2 cellular contexts compared by ENCODE assay signal in the genomic region with DNA sequence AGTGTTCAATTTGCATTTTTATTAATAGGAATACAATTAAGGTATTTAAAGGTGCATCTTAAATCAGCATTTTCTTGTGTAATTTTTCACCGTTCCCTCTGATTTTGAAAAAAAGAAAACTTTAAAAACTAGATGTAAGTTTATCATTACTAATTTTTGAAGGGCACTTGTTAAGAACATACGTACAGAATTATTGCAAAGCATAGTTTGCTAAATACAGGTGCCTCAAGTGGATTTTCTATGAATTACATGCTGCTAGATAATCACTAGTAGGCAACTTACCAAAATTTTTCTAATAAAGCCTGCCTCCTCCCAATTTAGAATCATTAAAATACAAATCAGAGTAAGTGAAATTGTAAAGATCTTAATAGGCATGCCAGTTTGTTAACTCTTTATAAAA.
TF ChIP-seq lines count a peak whose summit lies in the region.

No MANE protein-coding gene starts in this region.

TF ChIP-seq in liver, 16 proteins besides CTCF, POLR2A, EP300 and RAD21 (continued from another document):
- TF ChIP-seq, protein P1, sequence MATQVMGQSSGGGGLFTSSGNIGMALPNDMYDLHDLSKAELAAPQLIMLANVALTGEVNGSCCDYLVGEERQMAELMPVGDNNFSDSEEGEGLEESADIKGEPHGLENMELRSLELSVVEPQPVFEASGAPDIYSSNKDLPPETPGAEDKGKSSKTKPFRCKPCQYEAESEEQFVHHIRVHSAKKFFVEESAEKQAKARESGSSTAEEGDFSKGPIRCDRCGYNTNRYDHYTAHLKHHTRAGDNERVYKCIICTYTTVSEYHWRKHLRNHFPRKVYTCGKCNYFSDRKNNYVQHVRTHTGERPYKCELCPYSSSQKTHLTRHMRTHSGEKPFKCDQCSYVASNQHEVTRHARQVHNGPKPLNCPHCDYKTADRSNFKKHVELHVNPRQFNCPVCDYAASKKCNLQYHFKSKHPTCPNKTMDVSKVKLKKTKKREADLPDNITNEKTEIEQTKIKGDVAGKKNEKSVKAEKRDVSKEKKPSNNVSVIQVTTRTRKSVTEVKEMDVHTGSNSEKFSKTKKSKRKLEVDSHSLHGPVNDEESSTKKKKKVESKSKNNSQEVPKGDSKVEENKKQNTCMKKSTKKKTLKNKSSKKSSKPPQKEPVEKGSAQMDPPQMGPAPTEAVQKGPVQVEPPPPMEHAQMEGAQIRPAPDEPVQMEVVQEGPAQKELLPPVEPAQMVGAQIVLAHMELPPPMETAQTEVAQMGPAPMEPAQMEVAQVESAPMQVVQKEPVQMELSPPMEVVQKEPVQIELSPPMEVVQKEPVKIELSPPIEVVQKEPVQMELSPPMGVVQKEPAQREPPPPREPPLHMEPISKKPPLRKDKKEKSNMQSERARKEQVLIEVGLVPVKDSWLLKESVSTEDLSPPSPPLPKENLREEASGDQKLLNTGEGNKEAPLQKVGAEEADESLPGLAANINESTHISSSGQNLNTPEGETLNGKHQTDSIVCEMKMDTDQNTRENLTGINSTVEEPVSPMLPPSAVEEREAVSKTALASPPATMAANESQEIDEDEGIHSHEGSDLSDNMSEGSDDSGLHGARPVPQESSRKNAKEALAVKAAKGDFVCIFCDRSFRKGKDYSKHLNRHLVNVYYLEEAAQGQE (IDR thresholded peaks at IDR 0.05), result no peak
- no peak for TF ChIP-seq SP1 (IDR thresholded peaks at IDR 0.05)
- no peak for TF ChIP-seq FOXA2 (IDR thresholded peaks at IDR 0.05)
- TF ChIP-seq TAF1 (conservative IDR thresholded peaks at IDR 0.05), result no peak
- TF ChIP-seq YY1 (IDR thresholded peaks at IDR 0.05), result no peak
- TF ChIP-seq, protein P2, sequence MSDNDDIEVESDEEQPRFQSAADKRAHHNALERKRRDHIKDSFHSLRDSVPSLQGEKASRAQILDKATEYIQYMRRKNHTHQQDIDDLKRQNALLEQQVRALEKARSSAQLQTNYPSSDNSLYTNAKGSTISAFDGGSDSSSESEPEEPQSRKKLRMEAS (IDR thresholded peaks at IDR 0.05), result no peak
- TF ChIP-seq EGR1 (IDR thresholded peaks at IDR 0.05; ENCODE audit: low read depth in 2 of 2), result no peak
- TF ChIP-seq, protein P3, sequence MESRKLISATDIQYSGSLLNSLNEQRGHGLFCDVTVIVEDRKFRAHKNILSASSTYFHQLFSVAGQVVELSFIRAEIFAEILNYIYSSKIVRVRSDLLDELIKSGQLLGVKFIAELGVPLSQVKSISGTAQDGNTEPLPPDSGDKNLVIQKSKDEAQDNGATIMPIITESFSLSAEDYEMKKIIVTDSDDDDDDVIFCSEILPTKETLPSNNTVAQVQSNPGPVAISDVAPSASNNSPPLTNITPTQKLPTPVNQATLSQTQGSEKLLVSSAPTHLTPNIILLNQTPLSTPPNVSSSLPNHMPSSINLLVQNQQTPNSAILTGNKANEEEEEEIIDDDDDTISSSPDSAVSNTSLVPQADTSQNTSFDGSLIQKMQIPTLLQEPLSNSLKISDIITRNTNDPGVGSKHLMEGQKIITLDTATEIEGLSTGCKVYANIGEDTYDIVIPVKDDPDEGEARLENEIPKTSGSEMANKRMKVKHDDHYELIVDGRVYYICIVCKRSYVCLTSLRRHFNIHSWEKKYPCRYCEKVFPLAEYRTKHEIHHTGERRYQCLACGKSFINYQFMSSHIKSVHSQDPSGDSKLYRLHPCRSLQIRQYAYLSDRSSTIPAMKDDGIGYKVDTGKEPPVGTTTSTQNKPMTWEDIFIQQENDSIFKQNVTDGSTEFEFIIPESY (IDR thresholded peaks at IDR 0.05), result no peak
- no peak for TF ChIP-seq FOXA1 (IDR thresholded peaks at IDR 0.05)
- TF ChIP-seq NR2F2 (IDR thresholded peaks at IDR 0.05), result no peak
- no peak for TF ChIP-seq GABPA (IDR thresholded peaks at IDR 0.05 in 1 of 2, conservative IDR thresholded peaks at IDR 0.05 in 1 of 2)
- TF ChIP-seq RXRA (IDR thresholded peaks at IDR 0.05), result no peak
- no peak for TF ChIP-seq HNF4A (conservative IDR thresholded peaks at IDR 0.05)
- TF ChIP-seq, protein P4, sequence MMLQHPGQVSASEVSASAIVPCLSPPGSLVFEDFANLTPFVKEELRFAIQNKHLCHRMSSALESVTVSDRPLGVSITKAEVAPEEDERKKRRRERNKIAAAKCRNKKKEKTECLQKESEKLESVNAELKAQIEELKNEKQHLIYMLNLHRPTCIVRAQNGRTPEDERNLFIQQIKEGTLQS (IDR thresholded peaks at IDR 0.05), result no peak
- no peak for TF ChIP-seq HNF4G (IDR thresholded peaks at IDR 0.05)

TF ChIP-seq in HepG2, 621 proteins besides CTCF, POLR2A, EP300 and RAD21 (continued from another document):
- TF ChIP-seq, protein P5, sequence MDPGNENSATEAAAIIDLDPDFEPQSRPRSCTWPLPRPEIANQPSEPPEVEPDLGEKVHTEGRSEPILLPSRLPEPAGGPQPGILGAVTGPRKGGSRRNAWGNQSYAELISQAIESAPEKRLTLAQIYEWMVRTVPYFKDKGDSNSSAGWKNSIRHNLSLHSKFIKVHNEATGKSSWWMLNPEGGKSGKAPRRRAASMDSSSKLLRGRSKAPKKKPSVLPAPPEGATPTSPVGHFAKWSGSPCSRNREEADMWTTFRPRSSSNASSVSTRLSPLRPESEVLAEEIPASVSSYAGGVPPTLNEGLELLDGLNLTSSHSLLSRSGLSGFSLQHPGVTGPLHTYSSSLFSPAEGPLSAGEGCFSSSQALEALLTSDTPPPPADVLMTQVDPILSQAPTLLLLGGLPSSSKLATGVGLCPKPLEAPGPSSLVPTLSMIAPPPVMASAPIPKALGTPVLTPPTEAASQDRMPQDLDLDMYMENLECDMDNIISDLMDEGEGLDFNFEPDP (CRISPR knock-in tag; conservative IDR thresholded peaks at IDR 0.05), result no peak
- no peak for TF ChIP-seq SCMH1 (CRISPR knock-in tag; IDR thresholded peaks at IDR 0.05; ENCODE audit: borderline replicate concordance)
- TF ChIP-seq NCOR1 (IDR thresholded peaks at IDR 0.05; ENCODE audit: borderline replicate concordance, low read length), result no peak
- no peak for TF ChIP-seq ONECUT2 (CRISPR knock-in tag; IDR thresholded peaks at IDR 0.05)
- TF ChIP-seq ZNF883 (CRISPR knock-in tag; IDR thresholded peaks at IDR 0.05; ENCODE audit: not compliant biosample characterization), result no peak
- TF ChIP-seq ZNF431 (CRISPR knock-in tag; IDR thresholded peaks at IDR 0.05; ENCODE audit: borderline replicate concordance, low read depth), result no peak
- TF ChIP-seq, protein P6, sequence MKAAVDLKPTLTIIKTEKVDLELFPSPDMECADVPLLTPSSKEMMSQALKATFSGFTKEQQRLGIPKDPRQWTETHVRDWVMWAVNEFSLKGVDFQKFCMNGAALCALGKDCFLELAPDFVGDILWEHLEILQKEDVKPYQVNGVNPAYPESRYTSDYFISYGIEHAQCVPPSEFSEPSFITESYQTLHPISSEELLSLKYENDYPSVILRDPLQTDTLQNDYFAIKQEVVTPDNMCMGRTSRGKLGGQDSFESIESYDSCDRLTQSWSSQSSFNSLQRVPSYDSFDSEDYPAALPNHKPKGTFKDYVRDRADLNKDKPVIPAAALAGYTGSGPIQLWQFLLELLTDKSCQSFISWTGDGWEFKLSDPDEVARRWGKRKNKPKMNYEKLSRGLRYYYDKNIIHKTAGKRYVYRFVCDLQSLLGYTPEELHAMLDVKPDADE (CRISPR knock-in tag; IDR thresholded peaks at IDR 0.05), result no peak
- no peak for TF ChIP-seq TARDBP (CRISPR knock-in tag; IDR thresholded peaks at IDR 0.05)
- TF ChIP-seq, protein P7, sequence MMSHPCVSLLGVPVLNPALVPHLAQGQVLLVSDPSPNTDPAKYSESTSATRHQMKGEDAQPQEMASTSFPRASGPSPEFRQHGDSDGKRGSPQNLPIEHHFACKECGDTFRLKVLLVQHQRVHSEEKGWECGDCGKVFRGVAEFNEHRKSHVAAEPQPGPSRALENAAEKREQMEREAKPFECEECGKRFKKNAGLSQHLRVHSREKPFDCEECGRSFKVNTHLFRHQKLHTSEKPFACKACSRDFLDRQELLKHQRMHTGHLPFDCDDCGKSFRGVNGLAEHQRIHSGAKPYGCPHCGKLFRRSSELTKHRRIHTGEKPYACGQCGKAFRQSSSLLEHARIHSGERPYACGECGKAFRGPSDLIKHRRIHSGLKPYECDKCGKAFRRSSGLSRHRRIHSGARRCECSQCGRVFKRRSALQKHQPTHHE (CRISPR knock-in tag; IDR thresholded peaks at IDR 0.05; ENCODE audit: borderline replicate concordance), result no peak
- no peak for TF ChIP-seq ZMYM3 (CRISPR knock-in tag; IDR thresholded peaks at IDR 0.05)
- TF ChIP-seq, protein P8, sequence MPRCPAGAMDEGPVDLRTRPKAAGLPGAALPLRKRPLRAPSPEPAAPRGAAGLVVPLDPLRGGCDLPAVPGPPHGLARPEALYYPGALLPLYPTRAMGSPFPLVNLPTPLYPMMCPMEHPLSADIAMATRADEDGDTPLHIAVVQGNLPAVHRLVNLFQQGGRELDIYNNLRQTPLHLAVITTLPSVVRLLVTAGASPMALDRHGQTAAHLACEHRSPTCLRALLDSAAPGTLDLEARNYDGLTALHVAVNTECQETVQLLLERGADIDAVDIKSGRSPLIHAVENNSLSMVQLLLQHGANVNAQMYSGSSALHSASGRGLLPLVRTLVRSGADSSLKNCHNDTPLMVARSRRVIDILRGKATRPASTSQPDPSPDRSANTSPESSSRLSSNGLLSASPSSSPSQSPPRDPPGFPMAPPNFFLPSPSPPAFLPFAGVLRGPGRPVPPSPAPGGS (CRISPR knock-in tag; IDR thresholded peaks at IDR 0.05), result no peak
- no peak for TF ChIP-seq MAFF (IDR thresholded peaks at IDR 0.05; ENCODE audit: low read depth, low read length)
- no peak for TF ChIP-seq TEAD2 (CRISPR knock-in tag; IDR thresholded peaks at IDR 0.05)
- TF ChIP-seq, protein P9, sequence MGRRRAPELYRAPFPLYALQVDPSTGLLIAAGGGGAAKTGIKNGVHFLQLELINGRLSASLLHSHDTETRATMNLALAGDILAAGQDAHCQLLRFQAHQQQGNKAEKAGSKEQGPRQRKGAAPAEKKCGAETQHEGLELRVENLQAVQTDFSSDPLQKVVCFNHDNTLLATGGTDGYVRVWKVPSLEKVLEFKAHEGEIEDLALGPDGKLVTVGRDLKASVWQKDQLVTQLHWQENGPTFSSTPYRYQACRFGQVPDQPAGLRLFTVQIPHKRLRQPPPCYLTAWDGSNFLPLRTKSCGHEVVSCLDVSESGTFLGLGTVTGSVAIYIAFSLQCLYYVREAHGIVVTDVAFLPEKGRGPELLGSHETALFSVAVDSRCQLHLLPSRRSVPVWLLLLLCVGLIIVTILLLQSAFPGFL (CRISPR knock-in tag; IDR thresholded peaks at IDR 0.05), result no peak
- TF ChIP-seq ZSCAN30 (CRISPR knock-in tag; IDR thresholded peaks at IDR 0.05), result no peak
